8 cellular contexts compared by ENCODE assay signal in the genomic region with DNA sequence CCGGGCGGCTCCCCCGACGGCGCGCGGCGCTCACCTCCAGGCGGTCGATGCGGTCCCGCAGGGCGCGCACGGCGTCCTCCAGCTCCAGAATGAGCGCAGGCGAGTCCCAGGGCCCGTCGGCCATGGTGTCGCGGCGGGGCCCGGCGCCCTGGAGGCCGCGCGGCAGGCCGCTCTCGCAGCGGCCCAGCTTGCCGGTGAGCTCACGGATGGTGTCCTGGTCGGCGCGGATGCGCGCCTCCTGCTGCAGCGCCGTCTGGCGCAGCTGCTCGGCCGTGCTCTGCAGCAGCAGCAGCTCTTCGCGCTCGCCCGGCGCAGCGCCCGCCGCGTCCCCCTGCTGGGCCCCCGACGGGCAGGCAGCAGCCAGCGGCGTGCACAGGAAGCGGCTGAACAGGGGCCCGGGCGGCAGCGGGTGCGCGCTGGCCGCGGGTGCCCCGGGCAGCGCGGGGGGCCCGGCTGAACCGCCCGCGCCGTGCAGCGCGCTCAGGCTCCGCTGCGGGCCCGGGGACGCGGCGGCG. TPM values are rescaled to one million over a fixed set of nuclear protein-coding genes. Genes with fewer than 3 reads are reported as not detected.
DNase-seq lines count a peak whose midpoint lies in the region; ATAC-seq, FAIRE-seq and TF ChIP-seq lines count a peak whose summit lies in the region.

No MANE protein-coding gene starts in this region.

- H3K9me1 ChIP-seq in K562 (ENCODE audit: control insufficient read depth, insufficient read depth, low read length) = peaks cover 3% of the 10 kb centered on the region

- POLR2A ChIA-PET in K562 (lab: Yijun Ruan, JAX) = interaction anchor here (0.6 to 2.0 kb wide), 6 partner anchors 10 to 58 kb away, joined by 3 to 7 read pairs (median 4); no protein-coding TSS in a partner anchor

- TF ChIP-seq CTCF in K562 (IDR thresholded peaks at IDR 0.05 in 2 of 3, conservative IDR thresholded peaks at IDR 0.05 in 1 of 3; ENCODE audit: insufficient read depth in 2 of 3, low read depth in 1 of 3, low read length in 3 of 3) = peak in 2 of 3 experiments; percentile 45 to 71; a peak in 4 of 6 replicates

- intact Hi-C loops in K562 (cut with micrococcal nuclease) = loop anchor here (5.0 kb wide), 1 partner anchor 76 kb away; no protein-coding TSS in a partner anchor

- no peaks in the 10 kb centered on the region for H3K79me2 ChIP-seq in K562 (ENCODE audit: control insufficient read depth, insufficient read depth, low read length)

- CTCF ChIA-PET in K562 (lab: Yijun Ruan, JAX; ENCODE audit: low intra/inter-chr PET ratio) = interaction anchor here (0.6 kb wide), 1 partner anchor 32 kb away, joined by 4 read pairs; no protein-coding TSS in a partner anchor

- H2AFZ ChIP-seq in K562 (ENCODE audit: low read depth, low read length) = peak overlapping the region; percentile 63

- no peak for FAIRE-seq in K562 (lab: Jason Lieb, UNC)
- no peak for FAIRE-seq in small intestine (lab: Jason Lieb, UNC)

- H3K36me3 ChIP-seq in K562 (ENCODE audit: control insufficient read depth, insufficient read depth, low read length) (no peaks in the 10 kb centered on the region), iPS-15b (ENCODE audit: control insufficient read depth, insufficient read depth, low read length) (no peaks in the 10 kb centered on the region), small intestine (ENCODE audit: control insufficient read depth in 2 of 2, insufficient read depth in 2 of 2, low read length in 2 of 2) (no peaks in the 10 kb centered on the region)

- H3K4me2 ChIP-seq in K562 (ENCODE audit: insufficient read depth, low read length) = peak overlapping the region; percentile 46

- H3K9ac ChIP-seq in K562 (ENCODE audit: insufficient read depth in 1 of 2, low read depth in 2 of 2, low read length in 2 of 2) = peak overlapping the region; percentile 46 to 92; a peak in 3 of 4 replicates
- peak overlapping the region; percentile 47 for H3K9ac ChIP-seq in iPS-15b (ENCODE audit: low read depth, low read length)

- H3K27me3 ChIP-seq in K562 (ENCODE audit: control insufficient read depth in 2 of 2, insufficient read depth in 2 of 2, low read length in 2 of 2) = no peaks in the 10 kb centered on the region
- H3K27me3 ChIP-seq in iPS-15b (ENCODE audit: control insufficient read depth, insufficient read depth, low read length) = peaks cover 33% of the 10 kb centered on the region
- peaks cover 0 to 13% of the 10 kb centered on the region in 2 donors for H3K27me3 ChIP-seq in small intestine (ENCODE audit: control insufficient read depth in 2 of 2, insufficient read depth in 2 of 2, low read length in 2 of 2)

- H3K9me3 ChIP-seq in K562 (replicated peaks; ENCODE audit: control insufficient read depth, insufficient read depth, low read depth, low read length) (no peaks in the 10 kb centered on the region), iPS-15b (ENCODE audit: control insufficient read depth, insufficient read depth, low read length) (no peaks in the 10 kb centered on the region), small intestine (ENCODE audit: control insufficient read depth, low read depth) (no peaks in the 10 kb centered on the region)

- WGBS in K562 (ENCODE audit: insufficient coverage, low coverage, missing lambda C conversion rate) = 1% methylated on average over 27 of the region's 81 CpGs
- WGBS in small intestine, 3 donors = 0 to 2% (median 1%) methylated on average over 45 to 81 of the region's 81 CpGs

- H3K4me1 ChIP-seq in K562 (replicated peaks in 1 of 2; ENCODE audit: control insufficient read depth in 2 of 2, insufficient read depth in 2 of 2, low read length in 2 of 2) (peaks cover 13 to 44% of the 10 kb centered on the region in 2 experiments; a peak in 4 of 5 replicates), iPS-15b (ENCODE audit: control insufficient read depth, insufficient read depth, low read length) (peaks cover 5% of the 10 kb centered on the region), small intestine (ENCODE audit: control insufficient read depth in 2 of 2, insufficient read depth in 1 of 2, low read depth in 1 of 2, low read length in 1 of 2) (no peaks in the 10 kb centered on the region)

- H3K27ac ChIP-seq in K562 (ENCODE audit: extremely low read depth, low read depth, low read length) = peak overlapping the region; percentile 39; the same call in 1 of the 3 replicates
- no peak overlapping the region for H3K27ac ChIP-seq in small intestine (ENCODE audit: low read depth in 1 of 2, low read length in 1 of 2)

- DNase-seq in CD1c-positive myeloid dendritic cell (ENCODE audit: extremely low spot score) (peak; percentile 61), HK-2 (ENCODE audit: unreplicated experiment) (peak; percentile 54), T follicular helper cell (ENCODE audit: low read depth) (peak; percentile 23), K562 (ENCODE audit: extremely low read depth in 1 of 4, low spot score in 3 of 4) (peak; percentile 52 to 70 (median 58)), small intestine (peak; percentile 16)

- H4K20me1 ChIP-seq in K562 (replicated peaks; ENCODE audit: control insufficient read depth, insufficient read depth, low read length) = no peaks in the 10 kb centered on the region

- TF ChIP-seq RAD21 in K562 (CRISPR knock-in tag; conservative IDR thresholded peaks at IDR 0.05 in 1 of 2, IDR thresholded peaks at IDR 0.05 in 1 of 2) = peak in 1 of 2 experiments; percentile 35; a peak in 1 of 4 replicates

- no peak for TF ChIP-seq POLR2A in K562 (conservative IDR thresholded peaks at IDR 0.05)

- ATAC-seq in K562 = peak; percentile 78
- ATAC-seq in GM18907 (IDR thresholded peaks at IDR 0.05; ENCODE audit: unreplicated experiment) = no peak
- ATAC-seq in GM21786 (IDR thresholded peaks at IDR 0.05; ENCODE audit: unreplicated experiment) = no peak

- in situ Hi-C loops in K562 (cut with MboI) = no loop called here

- H3K4me3 ChIP-seq in K562 (peak overlapping the region; percentile 53), iPS-15b (ENCODE audit: low read depth, low read length) (peak overlapping the region; percentile 59), small intestine (ENCODE audit: low read depth in 1 of 2, low read length in 2 of 2) (peak overlapping the region; percentile 7 to 49)

- no TSS peak for BruUV-seq in K562 (replicated peaks; lab: Mats Ljungman, UMichigan)

- TF ChIP-seq EP300 in K562 (IDR thresholded peaks at IDR 0.05; ENCODE audit: low read length) = no peak

RNA-seq across cellular contexts. Expression of a gene that starts 0.6 kb away (rescaled TPM):
- 1.3 and 3.0 TPM in 2 replicates for total RNA-seq in K562 (2011; cell fraction: chromatin; rRNA removed; ENCODE audit: low replicate concordance)
- 3.0 and 3.3 TPM in 2 replicates for total RNA-seq in K562 (2011; cell fraction: nucleolus; rRNA removed)
- total RNA-seq in K562 (2011; cell fraction: nucleoplasm; rRNA removed) = 2.9 and 4.0 TPM in 2 replicates
- total RNA-seq in K562 (2014; rRNA removed) (1.0 and 1.1 TPM in 2 replicates), K562 (2014; rRNA removed; fragmentation: Illumina TruSeq; extraction: Trizol) (0.51 and 0.54 TPM in 2 replicates), K562 (2015; rRNA removed; fragmentation: Illumina TruSeq; extraction: Trizol) (0.65 and 0.72 TPM in 2 replicates), K562 (2021) (3.0 and 3.1 TPM in 2 replicates)
- polyA plus RNA-seq in K562 (2011; rRNA removed) (1.8 and 3.3 TPM in 2 replicates), K562 (2014; fragmentation: Illumina TruSeq; extraction: Trizol) (2.3 and 2.6 TPM in 2 replicates), K562 (2014; fragmentation: Nextera tagmentation; extraction: Ambion mirVana) (under 1 TPM; 0.01 to 0.10 TPM), K562 (2014; rRNA removed) (1.5 and 1.7 TPM in 2 replicates), small intestine (1 to 10 TPM in 1 of 3 donors, under 1 TPM in 2; 0.22 to 4.2 (median 0.27) TPM)
- polyA plus RNA-seq in K562 (2011; cell fraction: cytosol; rRNA removed) = 2.5 and 2.8 TPM in 2 replicates
- polyA plus RNA-seq in K562 (2011; cell fraction: nucleus; rRNA removed) = 2.1 and 2.8 TPM in 2 replicates
- polyA plus RNA-seq in K562 (2012) = 1.7 and 3.2 TPM in 2 replicates
- 1.9 and 2.7 TPM in 2 replicates for polyA minus RNA-seq in K562 (2011; rRNA and poly(A)+ RNA removed)
- 2.6 and 4.7 TPM in 2 replicates for polyA minus RNA-seq in K562 (2011; cell fraction: cytosol; rRNA and poly(A)+ RNA removed)
- 0.94 and 1.00 TPM in 2 replicates for polyA minus RNA-seq in K562 (2011; cell fraction: nucleus; rRNA and poly(A)+ RNA removed)

RNA-seq across cellular contexts. Expression of a gene that starts 28.8 kb away (rescaled TPM):
- 20.8 and 48.0 TPM in 2 replicates for total RNA-seq in K562 (2011; cell fraction: chromatin; rRNA removed; ENCODE audit: low replicate concordance)
- total RNA-seq in K562 (2011; cell fraction: nucleolus; rRNA removed) = 32.9 and 39.0 TPM in 2 replicates
- total RNA-seq in K562 (2011; cell fraction: nucleoplasm; rRNA removed) = 29.8 and 36.5 TPM in 2 replicates
- 14.6 and 18.4 TPM in 2 replicates for total RNA-seq in K562 (2014; rRNA removed)
- total RNA-seq in K562 (2014; rRNA removed; fragmentation: Illumina TruSeq; extraction: Trizol) = 7.4 and 8.0 TPM in 2 replicates
- total RNA-seq in K562 (2015; rRNA removed; fragmentation: Illumina TruSeq; extraction: Trizol) = 10.7 and 11.2 TPM in 2 replicates
- total RNA-seq in K562 (2021) = 29.4 and 31.6 TPM in 2 replicates
- polyA plus RNA-seq in K562 (2011; rRNA removed) = 3.3 TPM in 2 replicates
- polyA plus RNA-seq in K562 (2011; cell fraction: cytosol; rRNA removed) = 2.4 and 7.2 TPM in 2 replicates
- polyA plus RNA-seq in K562 (2011; cell fraction: nucleus; rRNA removed) = 12.5 and 31.3 TPM in 2 replicates
- polyA plus RNA-seq in K562 (2012) = 6.6 and 8.2 TPM in 2 replicates
- 7.2 and 10.0 TPM in 2 replicates for polyA plus RNA-seq in K562 (2014; fragmentation: Illumina TruSeq; extraction: Trizol)
- 1 to 10 TPM in 1 of 2 experiments, under 1 TPM in 1; 0.75 to 1.2 TPM for polyA plus RNA-seq in K562 (2014; fragmentation: Nextera tagmentation; extraction: Ambion mirVana)
- polyA plus RNA-seq in K562 (2014; rRNA removed) = 8.0 and 9.0 TPM in 2 replicates
- 6.9 and 8.8 TPM in 2 replicates for polyA minus RNA-seq in K562 (2011; rRNA and poly(A)+ RNA removed)
- 12.9 and 18.3 TPM in 2 replicates for polyA minus RNA-seq in K562 (2011; cell fraction: cytosol; rRNA and poly(A)+ RNA removed)
- 24.7 and 27.6 TPM in 2 replicates for polyA minus RNA-seq in K562 (2011; cell fraction: nucleus; rRNA and poly(A)+ RNA removed)
- 10 to 100 TPM in 1 of 3 donors, 1 to 10 TPM in 2; 1.1 to 15.9 (median 3.0) TPM for polyA plus RNA-seq in small intestine

RNA-seq across cellular contexts. Expression of a gene that starts 49.3 kb away (rescaled TPM):
- total RNA-seq in K562 (2011; cell fraction: chromatin; rRNA removed; ENCODE audit: low replicate concordance) = 3.5 and 3.8 TPM in 2 replicates
- total RNA-seq in K562 (2011; cell fraction: nucleolus; rRNA removed) = 4.2 and 5.8 TPM in 2 replicates
- 4.4 and 4.5 TPM in 2 replicates for total RNA-seq in K562 (2011; cell fraction: nucleoplasm; rRNA removed)
- total RNA-seq in K562 (2014; rRNA removed) (5.2 and 7.5 TPM in 2 replicates), K562 (2014; rRNA removed; fragmentation: Illumina TruSeq; extraction: Trizol) (4.2 and 4.7 TPM in 2 replicates), K562 (2015; rRNA removed; fragmentation: Illumina TruSeq; extraction: Trizol) (4.7 and 5.6 TPM in 2 replicates), K562 (2021) (5.9 and 6.1 TPM in 2 replicates)
- polyA plus RNA-seq in K562 (2011; rRNA removed) (6.9 and 8.9 TPM in 2 replicates), K562 (2014; fragmentation: Illumina TruSeq; extraction: Trizol) (9.4 and 11.3 TPM in 2 replicates), K562 (2014; fragmentation: Nextera tagmentation; extraction: Ambion mirVana) (under 1 TPM; 0.20 to 0.70 TPM), K562 (2014; rRNA removed) (7.8 and 8.3 TPM in 2 replicates), small intestine (10 to 100 TPM in 1 of 3 donors, 1 to 10 TPM in 2; 9.2 to 17.4 (median 9.2) TPM)
- 10.5 and 12.7 TPM in 2 replicates for polyA plus RNA-seq in K562 (2011; cell fraction: cytosol; rRNA removed)
- polyA plus RNA-seq in K562 (2011; cell fraction: nucleus; rRNA removed) = 8.2 and 8.3 TPM in 2 replicates
- polyA plus RNA-seq in K562 (2012) = 6.6 and 12.2 TPM in 2 replicates
- 3.1 and 3.3 TPM in 2 replicates for polyA minus RNA-seq in K562 (2011; rRNA and poly(A)+ RNA removed)
- 1.7 and 1.8 TPM in 2 replicates for polyA minus RNA-seq in K562 (2011; cell fraction: cytosol; rRNA and poly(A)+ RNA removed)
- 1.8 and 2.8 TPM in 2 replicates for polyA minus RNA-seq in K562 (2011; cell fraction: nucleus; rRNA and poly(A)+ RNA removed)
